Comparison of ENCODE assay signal across 22 cellular contexts in genomic region chr17:51617876-51618455, GRCh38.
DNase-seq lines count a peak whose midpoint lies in the region; ATAC-seq and TF ChIP-seq lines count a peak whose summit lies in the region.
"Had no signal": no experiment of that assay in that cellular context is flagged by ENCODE, and none has a peak within 500 bp of the region (broad histone marks: within the 10 kb centered on the region; RNA-seq: fewer than 3 reads in every experiment).

No MANE protein-coding gene starts in this region.

- H3K36me3 Mint-ChIP-seq in nephron progenitor cell (ENCODE audit: low read depth): no peaks in the 10 kb centered on the region
- H3K36me3 Mint-ChIP-seq: CD4-positive, alpha-beta memory T cell had no signal

- H3K4me3 Mint-ChIP-seq in nephron progenitor cell: no peak overlapping the region
- H3K4me3 Mint-ChIP-seq: CD4-positive, alpha-beta memory T cell; H9 had no signal

- dilution Hi-C loops in mammary epithelial cell (cut with HindIII; ENCODE audit: low sequenced_read_pairs): no loop called here

- H3K27ac Mint-ChIP-seq in nephron progenitor cell: peak overlapping the region; percentile 6
- H3K27ac Mint-ChIP-seq: CD4-positive, alpha-beta memory T cell; H9 had no signal

- H3K27me3 ChIP-seq in WERI-Rb-1 (ENCODE audit: insufficient read depth, low read depth, severe bottlenecking) (no peaks in the 10 kb centered on the region), mammary epithelial cell (ENCODE audit: insufficient read depth, low read length) (no peaks in the 10 kb centered on the region)
- H3K27me3 ChIP-seq: BLaER1 had no signal

- TF ChIP-seq CTCF in WERI-Rb-1 (IDR thresholded peaks at IDR 0.05; ENCODE audit: low read depth, low read length): no peak
- TF ChIP-seq CTCF in nephron progenitor cell (IDR thresholded peaks at IDR 0.05): no peak
- TF ChIP-seq CTCF in mammary epithelial cell (conservative IDR thresholded peaks at IDR 0.05 in 1 of 2, IDR thresholded peaks at IDR 0.05 in 1 of 2; ENCODE audit: extremely low read depth in 1 of 2, insufficient read depth in 1 of 2, low read depth in 1 of 2, low read length in 2 of 2): no peak

- H3K9ac ChIP-seq in mammary epithelial cell (ENCODE audit: insufficient read depth, low read length): no peak overlapping the region
- H3K9ac ChIP-seq: BLaER1 had no signal

- H3K4me1 ChIP-seq in mammary epithelial cell (ENCODE audit: insufficient read depth, low read length): peaks cover 11% of the 10 kb centered on the region
- H3K4me1 ChIP-seq: BLaER1 had no signal

- no peak overlapping the region for H2AFZ ChIP-seq in mammary epithelial cell (ENCODE audit: low read depth, low read length)

- H3K4me2 ChIP-seq in mammary epithelial cell (ENCODE audit: insufficient read depth, low read depth, low read length): no peak overlapping the region
- H3K4me2 ChIP-seq: BLaER1 had no signal

- CTCF ChIA-PET in mammary epithelial cell (lab: Charles Lee; ENCODE audit: low non-redundant PET): no interaction called here

- no peak overlapping the region for H3K27ac ChIP-seq in WERI-Rb-1
- H3K27ac ChIP-seq in mammary epithelial cell (ENCODE audit: insufficient read depth, low read depth, low read length): no peak overlapping the region
- H3K27ac ChIP-seq: BLaER1 had no signal

- H3K9me3 Mint-ChIP-seq in nephron progenitor cell: no peaks in the 10 kb centered on the region

- 82% methylated on average over 5 of the region's 5 CpGs for whole genome bisulfite sequencing in mammary epithelial cell (ENCODE audit: low coverage, missing lambda C conversion rate)

- H3K9me3 ChIP-seq in WERI-Rb-1 (ENCODE audit: severe bottlenecking) (peaks cover 4% of the 10 kb centered on the region), mammary epithelial cell (replicated peaks; ENCODE audit: insufficient read depth, low read length) (no peaks in the 10 kb centered on the region)
- H3K9me3 ChIP-seq: BLaER1 had no signal

- H4K20me1 ChIP-seq in mammary epithelial cell (ENCODE audit: insufficient read depth, low read length): no peaks in the 10 kb centered on the region
- H4K20me1 ChIP-seq: BLaER1 had no signal

- H3K4me3 ChIP-seq in WERI-Rb-1 (ENCODE audit: low read depth, low read length): no peak overlapping the region
- no peak overlapping the region for H3K4me3 ChIP-seq in mammary epithelial cell (replicated peaks in 1 of 3; ENCODE audit: insufficient read depth in 1 of 3, low read depth in 2 of 3, low read length in 3 of 3)
- H3K4me3 ChIP-seq: BLaER1 had no signal

- no peak for ATAC-seq in GM18517 (IDR thresholded peaks at IDR 0.05; ENCODE audit: unreplicated experiment)
- ATAC-seq: SK-N-SH treated with all-trans-retinoic acid at 6 μM for 48 hours had no signal

- in situ Hi-C loops in mammary epithelial cell (cut with MboI; ENCODE audit: low sequenced_read_pairs in 2 of 2): no loop called here

- H3K79me2 ChIP-seq in mammary epithelial cell (ENCODE audit: insufficient read depth, low read length): no peaks in the 10 kb centered on the region

- DNase-seq in NCI-H1694 (lab: John Stamatoyannopoulos, UW) (peak; percentile 16), NCI-H1694 treated with DMSO at 0.1 percent for 48 hours (lab: John Stamatoyannopoulos, UW) (no peak), WERI-Rb-1 (peak; percentile 79), nephron progenitor cell (no peak), RPMI8226 (no peak), mammary epithelial cell (no peak)
- DNase-seq in activated CD4-positive, CD25-positive, alpha-beta regulatory T cell treated with anti-CD3 and anti-CD28 coated beads, Interleukin-2, amount 50 U/mL, for 72 hours: no peak
- DNase-seq: 8988T; Calu3; CD4-positive, alpha-beta memory T cell; DND-41; H9; KG1; MV-4-11; NCI-H187 treated with DMSO at 0.1 percent for 48 hours; NCI-H226; NCI-H69; NK-92 treated with Interleukin-12 subunit alpha and Interleukin-12 subunit beta, amount 100 ng/mL, for 24 hours; SHP77 had no signal

- H3K4me1 Mint-ChIP-seq in nephron progenitor cell: no peaks in the 10 kb centered on the region
- H3K4me1 Mint-ChIP-seq: CD4-positive, alpha-beta memory T cell had no signal

- BruUV-seq in mammary epithelial cell (replicated peaks; lab: Mats Ljungman, UMichigan): no TSS peak

- intact Hi-C loops in mammary epithelial cell (cut with micrococcal nuclease): no loop called here

- H3K27me3 Mint-ChIP-seq in nephron progenitor cell (ENCODE audit: low read depth, poor library complexity): peaks cover 9% of the 10 kb centered on the region

- H3K36me3 ChIP-seq in WERI-Rb-1 (no peaks in the 10 kb centered on the region), mammary epithelial cell (ENCODE audit: insufficient read depth, low read length) (no peaks in the 10 kb centered on the region)
- H3K36me3 ChIP-seq: BLaER1 had no signal

Comparison
In these comparisons a context has a peak if more than half of its experiments do, and no peak if none do; other contexts are left out.
1. DNase-seq: peak in NCI-H1694 (single experiment) and WERI-Rb-1 (single experiment); none in NCI-H1694 treated with DMSO at 0.1 percent for 48 hours (single experiment), nephron progenitor cell (single experiment), activated CD4-positive, CD25-positive, alpha-beta regulatory T cell treated with anti-CD3 and anti-CD28 coated beads, Interleukin-2, amount 50 U/mL, for 72 hours (single experiment), RPMI8226 (single experiment) and mammary epithelial cell (single experiment).